Comparison of ENCODE assay signal across 36 cellular contexts in genomic region chrX:150460781-150461180, GRCh38.
"Had no signal": no experiment of that assay in that cellular context is flagged by ENCODE, and none has a peak within 500 bp of the region (broad histone marks: within the 10 kb centered on the region; RNA-seq: fewer than 3 reads in every experiment).

No MANE protein-coding gene starts in this region.

- H3K4me3 Mint-ChIP-seq: activated B cell treated with CpG ODN at 0.5 μM for 24 hours; activated CD4-positive, alpha-beta memory T cell treated with anti-CD3 and anti-CD28 coated beads for 36 hours; activated CD4-positive, alpha-beta T cell treated with anti-CD3 and anti-CD28 coated beads, Interleukin-2, amount 10 ng/mL, durations not matched to agents 24 days and 14 days; activated CD8-positive, alpha-beta T cell treated with anti-CD3 and anti-CD28 coated beads for 36 hours; activated naive CD4-positive, alpha-beta T cell treated with anti-CD3 and anti-CD28 coated beads, Interleukin-2, amount 10 ng/mL, durations not matched to agents 7 days and 5 days; activated naive CD4-positive, alpha-beta T cell treated with anti-CD3 and anti-CD28 coated beads, Interleukin-2, amount 50 U/mL, for 24 hours; activated naive CD8-positive, alpha-beta T cell; activated naive CD8-positive, alpha-beta T cell treated with anti-CD3 and anti-CD28 coated beads, Interleukin-2, amount 10 ng/mL, durations not matched to agents 7 days and 5 days; activated naive CD8-positive, alpha-beta T cell treated with anti-CD3 and anti-CD28 coated beads, Interleukin-2, amount 50 U/mL, for 24 hours; activated T-cell treated with anti-CD3 and anti-CD28 coated beads, Interleukin-2, amount 50 U/mL, for 4 hours; activated T-cell treated with anti-CD3 and anti-CD28 coated beads, Interleukin-2, amount 50 U/mL, for 72 hours; activated T-helper 1 cell treated with anti-CD3 and anti-CD28 coated beads, Interleukin-12 subunit alpha, Interleukin-12 subunit beta, Interleukin-2, Interleukin-4 antibody, amounts not matched to agents 30 ng/mL and 10 ng/mL and 1 ng/mL, durations not matched to agents 14 hours and 24 hours and 36 hours; activated T-helper 17 cell treated with anti-CD3 and anti-CD28 coated beads, Interleukin-2, amount 50 U/mL, for 72 hours; brain; central memory CD8-positive, alpha-beta T cell; T-helper 1 cell treated with Interleukin-12 subunit alpha and Interleukin-12 subunit beta and Interleukin-4 antibody, amounts not matched to agents 30 μg/mL and 1 μg/mL, for 36 hours; T-helper 2 cell treated with Interferon-gamma antibody and Interleukin-4, amounts not matched to agents 5 μg/mL and 100 μg/mL, for 36 hours had no signal

- DNase-seq: activated B cell treated with CpG ODN at 0.5 μM for 24 hours; activated CD4-positive, alpha-beta memory T cell treated with anti-CD3 and anti-CD28 coated beads for 36 hours; activated CD4-positive, alpha-beta T cell treated with anti-CD3 and anti-CD28 coated beads for 4 hours; activated CD4-positive, alpha-beta T cell treated with anti-CD3 and anti-CD28 coated beads, Interleukin-2, amount 10 ng/mL, durations not matched to agents 24 days and 14 days; activated CD4-positive, alpha-beta T cell treated with anti-CD3 and anti-CD28 coated beads, Interleukin-2, amount 50 U/mL, for 1 hour; activated CD4-positive, alpha-beta T cell treated with anti-CD3 and anti-CD28 coated beads, Interleukin-2, amount 50 U/mL, for 4 hours; activated CD4-positive, CD25-positive, alpha-beta regulatory T cell treated with anti-CD3 and anti-CD28 coated beads, Interleukin-2, amount 50 U/mL, for 72 hours; activated CD8-positive, alpha-beta memory T cell treated with anti-CD3 and anti-CD28 coated beads, Interleukin-2, amount 50 U/mL, for 4 hours; activated CD8-positive, alpha-beta T cell treated with anti-CD3 and anti-CD28 coated beads for 36 hours; activated effector memory CD4-positive, alpha-beta T cell treated with anti-CD3 and anti-CD28 coated beads, Interleukin-2, amount 50 U/mL, for 16 hours; activated gamma-delta T cell treated with Interleukin-2 at 50 U/mL for 16 hours; activated naive CD4-positive, alpha-beta T cell; activated naive CD4-positive, alpha-beta T cell treated with anti-CD3 and anti-CD28 coated beads, Interleukin-2, amount 10 ng/mL, durations not matched to agents 7 days and 5 days; activated naive CD8-positive, alpha-beta T cell treated with anti-CD3 and anti-CD28 coated beads, Interleukin-2, amount 10 ng/mL, durations not matched to agents 7 days and 5 days; activated naive CD8-positive, alpha-beta T cell treated with anti-CD3 and anti-CD28 coated beads, Interleukin-2, amount 50 U/mL, for 24 hours; activated T-cell treated with anti-CD3 and anti-CD28 coated beads for 4 hours; activated T-cell treated with anti-CD3 and anti-CD28 coated beads, Interleukin-2, amount 50 U/mL, for 1 hour; activated T-cell treated with anti-CD3 and anti-CD28 coated beads, Interleukin-2, amount 50 U/mL, for 4 hours; activated T-cell treated with anti-CD3 and anti-CD28 coated beads, Interleukin-2, amount 50 U/mL, for 72 hours; amygdala; anterior cingulate cortex; caudate nucleus; cerebellar nuclear complex; T-helper 2 cell; T-helper 9 cell had no signal

- H3K27ac ChIP-seq: ascending aorta, cardiac muscle cell, VCaP had no signal

- H3K4me1 Mint-ChIP-seq: activated B cell treated with CpG ODN at 0.5 μM for 24 hours; activated T-helper 17 cell treated with anti-CD3 and anti-CD28 coated beads, Interleukin-2, amount 50 U/mL, for 72 hours had no signal

- H3K27me3 ChIP-seq: ascending aorta, cardiac muscle cell had no signal

- H3K27ac Mint-ChIP-seq: activated B cell treated with CpG ODN at 0.5 μM for 24 hours; activated CD4-positive, alpha-beta memory T cell treated with anti-CD3 and anti-CD28 coated beads for 36 hours; activated CD4-positive, alpha-beta T cell treated with anti-CD3 and anti-CD28 coated beads, Interleukin-2, amount 10 ng/mL, durations not matched to agents 24 days and 14 days; activated CD8-positive, alpha-beta T cell treated with anti-CD3 and anti-CD28 coated beads for 36 hours; activated naive CD4-positive, alpha-beta T cell treated with anti-CD3 and anti-CD28 coated beads, Interleukin-2, amount 10 ng/mL, durations not matched to agents 7 days and 5 days; activated naive CD4-positive, alpha-beta T cell treated with anti-CD3 and anti-CD28 coated beads, Interleukin-2, amount 50 U/mL, for 24 hours; activated naive CD8-positive, alpha-beta T cell; activated naive CD8-positive, alpha-beta T cell treated with anti-CD3 and anti-CD28 coated beads, Interleukin-2, amount 10 ng/mL, durations not matched to agents 7 days and 5 days; activated naive CD8-positive, alpha-beta T cell treated with anti-CD3 and anti-CD28 coated beads, Interleukin-2, amount 50 U/mL, for 24 hours; activated T-cell treated with anti-CD3 and anti-CD28 coated beads, Interleukin-2, amount 50 U/mL, for 72 hours; activated T-helper 1 cell treated with anti-CD3 and anti-CD28 coated beads, Interleukin-12 subunit alpha, Interleukin-12 subunit beta, Interleukin-2, Interleukin-4 antibody, amounts not matched to agents 30 ng/mL and 10 ng/mL and 1 ng/mL, durations not matched to agents 14 hours and 24 hours and 36 hours; activated T-helper 17 cell treated with anti-CD3 and anti-CD28 coated beads, Interleukin-2, amount 50 U/mL, for 72 hours; brain; T-helper 1 cell treated with Interleukin-12 subunit alpha and Interleukin-12 subunit beta and Interleukin-4 antibody, amounts not matched to agents 30 μg/mL and 1 μg/mL, for 36 hours; T-helper 2 cell treated with Interferon-gamma antibody and Interleukin-4, amounts not matched to agents 5 μg/mL and 100 μg/mL, for 36 hours had no signal

- H3K4me3 ChIP-seq: ascending aorta, cardiac muscle cell had no signal

- ATAC-seq: activated CD8-positive, alpha-beta T cell treated with anti-CD3 and anti-CD28 coated beads for 36 hours; activated naive CD8-positive, alpha-beta T cell treated with anti-CD3 and anti-CD28 coated beads, Interleukin-2, amount 50 U/mL, for 24 hours; activated T-cell treated with anti-CD3 and anti-CD28 coated beads, Interleukin-2, amount 50 U/mL, for 4 hours; activated T-cell treated with anti-CD3 and anti-CD28 coated beads, Interleukin-2, amount 50 U/mL, for 72 hours; activated T-helper 17 cell treated with anti-CD3 and anti-CD28 coated beads, Interleukin-2, amount 50 U/mL, for 72 hours had no signal

- H3K36me3 ChIP-seq: ascending aorta, cardiac muscle cell had no signal

- H3K36me3 Mint-ChIP-seq: activated CD4-positive, alpha-beta memory T cell treated with anti-CD3 and anti-CD28 coated beads for 36 hours; activated naive CD8-positive, alpha-beta T cell treated with anti-CD3 and anti-CD28 coated beads, Interleukin-2, amount 10 ng/mL, durations not matched to agents 7 days and 5 days; brain had no signal

- H3K9me3 ChIP-seq: ascending aorta had no signal

- H3K4me1 ChIP-seq: ascending aorta had no signal

- H3K9me3 Mint-ChIP-seq: activated B cell treated with CpG ODN at 0.5 μM for 24 hours; activated CD4-positive, alpha-beta memory T cell treated with anti-CD3 and anti-CD28 coated beads for 36 hours; activated CD8-positive, alpha-beta T cell treated with anti-CD3 and anti-CD28 coated beads for 36 hours; activated naive CD4-positive, alpha-beta T cell treated with anti-CD3 and anti-CD28 coated beads, Interleukin-2, amount 10 ng/mL, durations not matched to agents 7 days and 5 days; activated naive CD4-positive, alpha-beta T cell treated with anti-CD3 and anti-CD28 coated beads, Interleukin-2, amount 50 U/mL, for 24 hours; activated naive CD8-positive, alpha-beta T cell treated with anti-CD3 and anti-CD28 coated beads, Interleukin-2, amount 50 U/mL, for 24 hours; activated T-cell treated with anti-CD3 and anti-CD28 coated beads, Interleukin-2, amount 50 U/mL, for 4 hours; activated T-cell treated with anti-CD3 and anti-CD28 coated beads, Interleukin-2, amount 50 U/mL, for 72 hours; activated T-helper 1 cell treated with anti-CD3 and anti-CD28 coated beads, Interleukin-12 subunit alpha, Interleukin-12 subunit beta, Interleukin-2, Interleukin-4 antibody, amounts not matched to agents 30 ng/mL and 10 ng/mL and 1 ng/mL, durations not matched to agents 14 hours and 24 hours and 36 hours; activated T-helper 17 cell treated with anti-CD3 and anti-CD28 coated beads, Interleukin-2, amount 50 U/mL, for 72 hours; brain; central memory CD8-positive, alpha-beta T cell; T-helper 2 cell treated with Interferon-gamma antibody and Interleukin-4, amounts not matched to agents 5 μg/mL and 100 μg/mL, for 36 hours had no signal
